In the genomic region with DNA sequence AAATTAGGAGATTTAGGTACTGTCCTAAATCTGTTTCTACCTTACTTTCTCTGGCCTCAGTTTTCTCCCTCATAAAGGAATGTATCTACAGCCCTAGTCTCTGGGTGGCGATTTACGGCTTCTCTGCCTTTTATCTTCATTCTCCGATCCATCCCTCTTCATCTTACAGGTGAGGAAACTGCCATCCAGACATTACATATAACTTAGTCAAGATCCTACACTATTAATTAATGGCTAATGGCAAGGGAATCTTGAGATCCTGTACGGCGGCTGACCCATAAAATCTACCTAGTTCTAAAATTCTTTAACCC, we compare ENCODE assay signal across 1 cellular context.
TF ChIP-seq lines count a peak whose summit lies in the region.

No MANE protein-coding gene starts in this region.

TF ChIP-seq in H1, 55 proteins besides CTCF, POLR2A, EP300 and RAD21:
- TF ChIP-seq SAP30 (IDR thresholded peaks at IDR 0.05; ENCODE audit: insufficient read depth, insufficient replicate concordance, low read length) (no peak), TEAD4 (IDR thresholded peaks at IDR 0.05; ENCODE audit: low read depth, low read length) (no peak), CREB1 (IDR thresholded peaks at IDR 0.05) (no peak), ZNF274 (IDR thresholded peaks at IDR 0.05; ENCODE audit: borderline replicate concordance, extremely low read depth, low read length) (no peak), GTF2F1 (IDR thresholded peaks at IDR 0.05; ENCODE audit: borderline replicate concordance, low read depth, low read length) (no peak), POLR2AphosphoS5 (IDR thresholded peaks at IDR 0.05; ENCODE audit: low read depth, low read length) (no peak), TAF1 (IDR thresholded peaks at IDR 0.05; ENCODE audit: low read depth, low read length) (no peak), JUND (IDR thresholded peaks at IDR 0.05; ENCODE audit: low read length) (no peak), POU5F1 (IDR thresholded peaks at IDR 0.05; ENCODE audit: low read depth, low read length) (no peak), YY1 (IDR thresholded peaks at IDR 0.05; ENCODE audit: low read depth, low read length) (no peak), HDAC6 (IDR thresholded peaks at IDR 0.05; ENCODE audit: low read depth, low read length) (no peak), NANOG (IDR thresholded peaks at IDR 0.05; ENCODE audit: insufficient read depth, low read depth, low read length, poor library complexity, severe bottlenecking) (no peak), SIRT6 (IDR thresholded peaks at IDR 0.05; ENCODE audit: low read length) (no peak), KDM1A (IDR thresholded peaks at IDR 0.05; ENCODE audit: borderline replicate concordance, low read length) (no peak)
- TF ChIP-seq, protein P1, sequence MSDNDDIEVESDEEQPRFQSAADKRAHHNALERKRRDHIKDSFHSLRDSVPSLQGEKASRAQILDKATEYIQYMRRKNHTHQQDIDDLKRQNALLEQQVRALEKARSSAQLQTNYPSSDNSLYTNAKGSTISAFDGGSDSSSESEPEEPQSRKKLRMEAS (IDR thresholded peaks at IDR 0.05) = no peak
- TF ChIP-seq, protein P2, sequence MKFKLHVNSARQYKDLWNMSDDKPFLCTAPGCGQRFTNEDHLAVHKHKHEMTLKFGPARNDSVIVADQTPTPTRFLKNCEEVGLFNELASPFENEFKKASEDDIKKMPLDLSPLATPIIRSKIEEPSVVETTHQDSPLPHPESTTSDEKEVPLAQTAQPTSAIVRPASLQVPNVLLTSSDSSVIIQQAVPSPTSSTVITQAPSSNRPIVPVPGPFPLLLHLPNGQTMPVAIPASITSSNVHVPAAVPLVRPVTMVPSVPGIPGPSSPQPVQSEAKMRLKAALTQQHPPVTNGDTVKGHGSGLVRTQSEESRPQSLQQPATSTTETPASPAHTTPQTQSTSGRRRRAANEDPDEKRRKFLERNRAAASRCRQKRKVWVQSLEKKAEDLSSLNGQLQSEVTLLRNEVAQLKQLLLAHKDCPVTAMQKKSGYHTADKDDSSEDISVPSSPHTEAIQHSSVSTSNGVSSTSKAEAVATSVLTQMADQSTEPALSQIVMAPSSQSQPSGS (IDR thresholded peaks at IDR 0.05; ENCODE audit: low read length) = no peak
